Comparison of ENCODE assay signal across 16 cellular contexts in the genomic region with DNA sequence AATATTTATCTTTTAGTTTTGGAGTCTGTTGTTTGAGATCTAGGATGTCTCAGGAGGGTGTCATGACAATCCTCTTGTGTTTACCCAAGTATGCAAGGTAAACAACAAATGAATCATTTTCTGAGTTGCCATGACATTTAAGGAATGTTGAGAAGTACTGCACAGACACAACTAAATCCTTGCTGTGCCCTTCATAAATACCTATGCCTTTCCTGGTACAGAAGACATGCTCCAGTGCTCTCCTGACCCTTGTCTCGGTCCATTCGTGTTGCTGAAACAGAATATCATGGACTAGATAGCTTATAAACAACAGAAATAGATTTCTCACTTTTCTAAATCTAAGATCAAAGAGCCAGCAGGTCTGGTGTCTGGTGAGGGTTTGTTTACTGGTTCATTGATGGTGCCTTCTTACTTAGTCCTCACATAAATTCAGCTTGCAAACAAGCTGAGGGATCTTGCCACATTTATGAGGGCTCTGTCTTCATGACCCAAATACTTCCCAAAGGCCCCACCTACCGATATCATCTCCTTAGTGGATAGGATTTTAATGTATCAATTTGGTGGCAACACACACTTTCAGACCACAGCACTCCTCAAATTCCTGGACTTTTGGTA.
DNase-seq lines count a peak whose midpoint lies in the region; ATAC-seq, FAIRE-seq and TF ChIP-seq lines count a peak whose summit lies in the region.
"Had no signal": no experiment of that assay in that cellular context is flagged by ENCODE, and none has a peak within 500 bp of the region (broad histone marks: within the 10 kb centered on the region; RNA-seq: fewer than 3 reads in every experiment).

No MANE protein-coding gene starts in this region.

- H3K27me3 ChIP-seq in HCT116 (ENCODE audit: insufficient read depth, low read length) = no peaks in the 10 kb centered on the region
- H3K27me3 ChIP-seq in naive thymus-derived CD4-positive, alpha-beta T cell (ENCODE audit: control insufficient read depth in 2 of 2, insufficient read depth in 2 of 2, low read length in 2 of 2) = no peaks in the 10 kb centered on the region
- H3K27me3 ChIP-seq: cardiac muscle cell had no signal

- no peaks in the 10 kb centered on the region for H3K36me3 Mint-ChIP-seq in naive thymus-derived CD4-positive, alpha-beta T cell

- H3K4me2 ChIP-seq in HCT116 (ENCODE audit: low read length) = no peak overlapping the region
- H3K4me2 ChIP-seq: KMS-11 had no signal

- H3K9ac ChIP-seq in HCT116 (ENCODE audit: low read length) = no peak overlapping the region
- H3K9ac ChIP-seq: KMS-11 had no signal

- no peak for TF ChIP-seq CTCF in HCT116 (IDR thresholded peaks at IDR 0.05 in 2 of 3, conservative IDR thresholded peaks at IDR 0.05 in 1 of 3; ENCODE audit: borderline replicate concordance in 1 of 3, insufficient read depth in 1 of 3, low read depth in 2 of 3, low read length in 2 of 3)
- no peak for TF ChIP-seq CTCF in GM10248 (IDR thresholded peaks at IDR 0.05; ENCODE audit: control extremely low read depth, extremely low read depth, low read depth, missing control alignments)

- H3K9me2 ChIP-seq in HCT116 (ENCODE audit: insufficient read depth) = no peaks in the 10 kb centered on the region

- no peaks in the 10 kb centered on the region for H3K36me3 ChIP-seq in HCT116 (ENCODE audit: control insufficient read depth in 1 of 2, insufficient read depth in 2 of 2, low read length in 2 of 2)
- no peaks in the 10 kb centered on the region for H3K36me3 ChIP-seq in naive thymus-derived CD4-positive, alpha-beta T cell (ENCODE audit: control insufficient read depth in 2 of 3, insufficient read depth in 3 of 3, low read length in 3 of 3)
- H3K36me3 ChIP-seq: cardiac muscle cell had no signal

- H3K9me3 Mint-ChIP-seq in naive thymus-derived CD4-positive, alpha-beta T cell = peaks cover 0 to 1% (median 0%) of the 10 kb centered on the region in 11 donors
- H3K9me3 Mint-ChIP-seq: neural crest cell had no signal

- BruUV-seq in HCT116 (replicated peaks; lab: Mats Ljungman, UMichigan) = no TSS peak

- no peak for TF ChIP-seq RAD21 in HCT116 (IDR thresholded peaks at IDR 0.05; ENCODE audit: low read depth)

- no peaks in the 10 kb centered on the region for H4K20me1 ChIP-seq in HCT116 (ENCODE audit: insufficient read depth)

- ATAC-seq in HCT116 = no peak
- peak; percentile 76 for ATAC-seq in SK-N-SH treated with all-trans-retinoic acid at 6 μM for 48 hours
- no peak for ATAC-seq in naive thymus-derived CD4-positive, alpha-beta T cell

- no peaks in the 10 kb centered on the region for H3K79me2 ChIP-seq in HCT116 (ENCODE audit: insufficient read depth, low read length)

- POLR2A ChIA-PET in HCT116 (lab: Charles Lee) = no interaction called here
- POLR2A ChIA-PET in naive thymus-derived CD4-positive, alpha-beta T cell (lab: Charles Lee) = no interaction called here
- POLR2A ChIA-PET in GM10248 (lab: Yijun Ruan, JAX) = no interaction called here

- H3K9me3 ChIP-seq in HCT116 (ENCODE audit: control insufficient read depth in 1 of 2, insufficient read depth in 1 of 2, low read depth in 1 of 2, low read length in 2 of 2) = no peaks in the 10 kb centered on the region
- H3K9me3 ChIP-seq in naive thymus-derived CD4-positive, alpha-beta T cell (ENCODE audit: control insufficient read depth in 2 of 3, low read length in 3 of 3) = no peaks in the 10 kb centered on the region

- TF ChIP-seq POLR2A in HCT116 (IDR thresholded peaks at IDR 0.05; ENCODE audit: borderline replicate concordance, extremely low read depth, insufficient read depth, insufficient read length) = no peak

- H3K4me1 ChIP-seq in HCT116 (ENCODE audit: control insufficient read depth in 1 of 2, insufficient read depth in 2 of 2, low read length in 2 of 2) = no peaks in the 10 kb centered on the region; a peak in 1 of 4 replicates
- H3K4me1 ChIP-seq in naive thymus-derived CD4-positive, alpha-beta T cell (ENCODE audit: control insufficient read depth in 2 of 2, insufficient read depth in 2 of 2, low read length in 2 of 2) = no peaks in the 10 kb centered on the region

- CTCF ChIA-PET in HCT116 (lab: Charles Lee) = no interaction called here
- CTCF ChIA-PET in naive thymus-derived CD4-positive, alpha-beta T cell (lab: Charles Lee) = no interaction called here
- CTCF ChIA-PET in GM10248 (lab: Yijun Ruan, JAX) = no interaction called here

- H3K27ac ChIP-seq in HCT116 (ENCODE audit: low read depth, low read length) = no peak overlapping the region
- no peak overlapping the region for H3K27ac ChIP-seq in naive thymus-derived CD4-positive, alpha-beta T cell (ENCODE audit: low read depth, low read length)
- H3K27ac ChIP-seq: cardiac muscle cell, KMS-11 had no signal

- RAD21 ChIA-PET in HCT116 (lab: Charles Lee; ENCODE audit: low non-redundant PET in 1 of 2, low total read pairs in 2 of 2, uncharacterized antibody in 2 of 2, unreplicated experiment in 2 of 2) = no interaction called here

- no peak for DNase-seq in HCT116 (ENCODE audit: low read depth, low spot score)
- DNase-seq in glomerular visceral epithelial cell (ENCODE audit: extremely low spot score) = peak; percentile 29
- no peak for DNase-seq in urothelium cell line (ENCODE audit: low spot score)
- no peak for DNase-seq in naive thymus-derived CD4-positive, alpha-beta T cell
- no peak for DNase-seq in GM10248 (ENCODE audit: extremely low spot score)
- no peak for DNase-seq in NCI-H1930 (lab: John Stamatoyannopoulos, UW)
- DNase-seq: activated CD4-positive, alpha-beta T cell treated with anti-CD3 and anti-CD28 coated beads for 4 hours; activated naive CD4-positive, alpha-beta T cell; NCI-H2227 treated with DMSO at 0.1 percent for 48 hours; NK-92 treated with Interleukin-12 subunit alpha and Interleukin-12 subunit beta, amount 100 ng/mL, for 24 hours; SHP77; stimulated activated CD4-positive, alpha-beta T cell treated with anti-CD3 and anti-CD28 coated beads, Interleukin-4, amount 100 ng/mL, for 1 hour had no signal

- peaks cover 0 to 4% (median 0%) of the 10 kb centered on the region in 5 donors for H3K27me3 Mint-ChIP-seq in naive thymus-derived CD4-positive, alpha-beta T cell

- H3K4me3 ChIP-seq in HCT116 (replicated peaks in 1 of 2; ENCODE audit: low read depth in 1 of 2, low read length in 2 of 2) = no peak overlapping the region
- H3K4me3 ChIP-seq in naive thymus-derived CD4-positive, alpha-beta T cell (ENCODE audit: low read length) = no peak overlapping the region
- H3K4me3 ChIP-seq: cardiac muscle cell had no signal

- peak; percentile 40 for FAIRE-seq in urothelium cell line (lab: Jason Lieb, UNC)

- H3K27ac Mint-ChIP-seq in naive thymus-derived CD4-positive, alpha-beta T cell = no peak overlapping the region

- H2AFZ ChIP-seq in HCT116 (ENCODE audit: low read depth, low read length, poor library complexity, severe bottlenecking) = peak overlapping the region; percentile 46

- intact Hi-C loops in HCT116 (cut with micrococcal nuclease) = no loop called here
- intact Hi-C loops in naive thymus-derived CD4-positive, alpha-beta T cell (cut with micrococcal nuclease) = no loop called here

- no peak overlapping the region for H3K4me3 Mint-ChIP-seq in naive thymus-derived CD4-positive, alpha-beta T cell
- H3K4me3 Mint-ChIP-seq: neural crest cell had no signal

- H3K4me1 Mint-ChIP-seq in naive thymus-derived CD4-positive, alpha-beta T cell = no peaks in the 10 kb centered on the region

TF ChIP-seq in HCT116, 20 proteins besides CTCF, POLR2A, EP300 and RAD21:
- TF ChIP-seq YY1 (IDR thresholded peaks at IDR 0.05; ENCODE audit: extremely low read depth, insufficient replicate concordance, low read depth, low read length) = no peak
- TF ChIP-seq, protein P1, sequence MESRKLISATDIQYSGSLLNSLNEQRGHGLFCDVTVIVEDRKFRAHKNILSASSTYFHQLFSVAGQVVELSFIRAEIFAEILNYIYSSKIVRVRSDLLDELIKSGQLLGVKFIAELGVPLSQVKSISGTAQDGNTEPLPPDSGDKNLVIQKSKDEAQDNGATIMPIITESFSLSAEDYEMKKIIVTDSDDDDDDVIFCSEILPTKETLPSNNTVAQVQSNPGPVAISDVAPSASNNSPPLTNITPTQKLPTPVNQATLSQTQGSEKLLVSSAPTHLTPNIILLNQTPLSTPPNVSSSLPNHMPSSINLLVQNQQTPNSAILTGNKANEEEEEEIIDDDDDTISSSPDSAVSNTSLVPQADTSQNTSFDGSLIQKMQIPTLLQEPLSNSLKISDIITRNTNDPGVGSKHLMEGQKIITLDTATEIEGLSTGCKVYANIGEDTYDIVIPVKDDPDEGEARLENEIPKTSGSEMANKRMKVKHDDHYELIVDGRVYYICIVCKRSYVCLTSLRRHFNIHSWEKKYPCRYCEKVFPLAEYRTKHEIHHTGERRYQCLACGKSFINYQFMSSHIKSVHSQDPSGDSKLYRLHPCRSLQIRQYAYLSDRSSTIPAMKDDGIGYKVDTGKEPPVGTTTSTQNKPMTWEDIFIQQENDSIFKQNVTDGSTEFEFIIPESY (IDR thresholded peaks at IDR 0.05; ENCODE audit: extremely low read depth, insufficient replicate concordance, low read length) = no peak
- TF ChIP-seq, protein P2, sequence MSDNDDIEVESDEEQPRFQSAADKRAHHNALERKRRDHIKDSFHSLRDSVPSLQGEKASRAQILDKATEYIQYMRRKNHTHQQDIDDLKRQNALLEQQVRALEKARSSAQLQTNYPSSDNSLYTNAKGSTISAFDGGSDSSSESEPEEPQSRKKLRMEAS (IDR thresholded peaks at IDR 0.05) = no peak
- no peak for TF ChIP-seq EGR1 (IDR thresholded peaks at IDR 0.05; ENCODE audit: low read depth)

TF ChIP-seq in SK-N-SH treated with all-trans-retinoic acid at 6 μM for 48 hours, 23 proteins besides CTCF, POLR2A, EP300 and RAD21 (continues in another document):
- TF ChIP-seq, protein P3, sequence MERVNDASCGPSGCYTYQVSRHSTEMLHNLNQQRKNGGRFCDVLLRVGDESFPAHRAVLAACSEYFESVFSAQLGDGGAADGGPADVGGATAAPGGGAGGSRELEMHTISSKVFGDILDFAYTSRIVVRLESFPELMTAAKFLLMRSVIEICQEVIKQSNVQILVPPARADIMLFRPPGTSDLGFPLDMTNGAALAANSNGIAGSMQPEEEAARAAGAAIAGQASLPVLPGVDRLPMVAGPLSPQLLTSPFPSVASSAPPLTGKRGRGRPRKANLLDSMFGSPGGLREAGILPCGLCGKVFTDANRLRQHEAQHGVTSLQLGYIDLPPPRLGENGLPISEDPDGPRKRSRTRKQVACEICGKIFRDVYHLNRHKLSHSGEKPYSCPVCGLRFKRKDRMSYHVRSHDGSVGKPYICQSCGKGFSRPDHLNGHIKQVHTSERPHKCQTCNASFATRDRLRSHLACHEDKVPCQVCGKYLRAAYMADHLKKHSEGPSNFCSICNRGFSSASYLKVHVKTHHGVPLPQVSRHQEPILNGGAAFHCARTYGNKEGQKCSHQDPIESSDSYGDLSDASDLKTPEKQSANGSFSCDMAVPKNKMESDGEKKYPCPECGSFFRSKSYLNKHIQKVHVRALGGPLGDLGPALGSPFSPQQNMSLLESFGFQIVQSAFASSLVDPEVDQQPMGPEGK (CRISPR knock-in tag; IDR thresholded peaks at IDR 0.05; ENCODE audit: borderline replicate concordance) = no peak
